Comparison of ENCODE assay signal across 8 cellular contexts in genomic region chr4:12852338-12853307, GRCh38.
DNase-seq lines count a peak whose midpoint lies in the region; ATAC-seq, FAIRE-seq and TF ChIP-seq lines count a peak whose summit lies in the region.

No MANE protein-coding gene starts in this region.

- intact Hi-C loops in Right ventricle myocardium superior (cut with DNase I), result loop anchor here (5.0 kb wide), 1 partner anchor 695 kb away; no protein-coding TSS in a partner anchor

- DNase-seq in AG09319 (ENCODE audit: extremely low read depth, low read depth), result peak; percentile 10
- DNase-seq in NCI-H1417 (lab: John Stamatoyannopoulos, UW), result peak; percentile 51 to 85 (median 80)
- no peak for DNase-seq in Right ventricle myocardium superior
- peak; percentile 88 for DNase-seq in renal cortical epithelial cell (ENCODE audit: low read depth)

- TF ChIP-seq CTCF in AG09319 (IDR thresholded peaks at IDR 0.05; ENCODE audit: low read depth, low read length), result peak; percentile 41

- ATAC-seq in GM19452 (IDR thresholded peaks at IDR 0.05; ENCODE audit: unreplicated experiment), result peak; percentile 56
- peak; percentile 86 for ATAC-seq in Right ventricle myocardium superior (ENCODE audit: poor library complexity)
- no peak for ATAC-seq in HG03460 (IDR thresholded peaks at IDR 0.05; ENCODE audit: unreplicated experiment)
- no peak for ATAC-seq in GM21528 (IDR thresholded peaks at IDR 0.05; ENCODE audit: low FRiP score, unreplicated experiment)

- peak; percentile 89 for FAIRE-seq in TTC549 (lab: Jason Lieb, UNC)

Comparison
In these comparisons a context has a peak if more than half of its experiments do, and no peak if none do; other contexts are left out.
1. ATAC-seq: peak in GM19452 (single experiment) and Right ventricle myocardium superior (single experiment); none in HG03460 (single experiment) and GM21528 (single experiment).